ENCODE assay signal across 8 cellular contexts in genomic region chr7:135211179-135211945, GRCh38. TPM values are rescaled to one million over a fixed set of nuclear protein-coding genes. Genes with fewer than 3 reads are reported as not detected.
DNase-seq lines count a peak whose midpoint lies in the region; ATAC-seq and TF ChIP-seq lines count a peak whose summit lies in the region.

WDR91 (minus strand) TSS chr7:135211526; CDS start chr7:135211502, 24 bp downstream.

- no peaks in the 10 kb centered on the region for H3K9me3 ChIP-seq in esophagus (ENCODE audit: control insufficient read depth in 2 of 2, insufficient read depth in 1 of 2, low read depth in 1 of 2, low read length in 1 of 2)
- H3K9me3 ChIP-seq in muscle layer of duodenum (ENCODE audit: control insufficient read depth in 1 of 2, low read length in 2 of 2): no peaks in the 10 kb centered on the region

- no peaks in the 10 kb centered on the region for H3K27me3 Mint-ChIP-seq in activated T-cell treated with anti-CD3 and anti-CD28 coated beads, Interleukin-2, amount 50 U/mL, for 24 hours

- peak within 1 kb of the TSS; percentile 58 for H3K4me2 ChIP-seq in KMS-11

- no peaks in the 10 kb centered on the region for H3K27me3 ChIP-seq in KMS-11 (ENCODE audit: insufficient read depth, low read depth)
- no peaks in the 10 kb centered on the region for H3K27me3 ChIP-seq in esophagus (ENCODE audit: control insufficient read depth in 1 of 2, insufficient read depth in 2 of 2, low read length in 2 of 2)
- H3K27me3 ChIP-seq in muscle layer of duodenum (ENCODE audit: low read depth, low read length): no peaks in the 10 kb centered on the region

- H2AFZ ChIP-seq in KMS-11 (ENCODE audit: low read depth): peak within 1 kb of the TSS; percentile 95

- H3K27ac ChIP-seq in KMS-11 (peak within 1 kb of the TSS; percentile 14), esophagus (ENCODE audit: low read depth in 2 of 2, low read length in 1 of 2) (peak within 1 kb of the TSS; percentile 95 to 97), muscle layer of duodenum (ENCODE audit: low read length) (peak within 1 kb of the TSS; percentile 89)

- peaks cover 32% of the 10 kb centered on the region for H3K36me3 Mint-ChIP-seq in activated T-cell treated with anti-CD3 and anti-CD28 coated beads, Interleukin-2, amount 50 U/mL, for 24 hours (ENCODE audit: low read depth)

- ATAC-seq in GM21786 (IDR thresholded peaks at IDR 0.05; ENCODE audit: unreplicated experiment): peak; percentile 70

- H3K4me3 ChIP-seq in KMS-11 (IDR thresholded peaks at IDR 0.05; ENCODE audit: insufficient read depth, low read depth, low read length): no peak within 1 kb of the TSS
- H3K4me3 ChIP-seq in esophagus (ENCODE audit: low read depth in 1 of 2, low read length in 2 of 2): peak within 1 kb of the TSS; percentile 90 to 93
- peak within 1 kb of the TSS; percentile 79 to 90 for H3K4me3 ChIP-seq in muscle layer of duodenum (ENCODE audit: low read depth in 1 of 2, low read length in 2 of 2)

- peaks cover 53% of the 10 kb centered on the region for H3K4me1 Mint-ChIP-seq in activated T-cell treated with anti-CD3 and anti-CD28 coated beads, Interleukin-2, amount 50 U/mL, for 24 hours (ENCODE audit: low read depth)

- no peaks in the 10 kb centered on the region for H3K9me3 Mint-ChIP-seq in activated T-cell treated with anti-CD3 and anti-CD28 coated beads, Interleukin-2, amount 50 U/mL, for 24 hours

- H3K36me3 ChIP-seq in KMS-11 (ENCODE audit: insufficient read depth) (no peaks in the 10 kb centered on the region), esophagus (ENCODE audit: control insufficient read depth in 2 of 2, insufficient read depth in 2 of 2, low read length in 1 of 2) (no peaks in the 10 kb centered on the region), muscle layer of duodenum (ENCODE audit: control insufficient read depth in 1 of 2, insufficient read depth in 2 of 2, low read length in 2 of 2) (no peaks in the 10 kb centered on the region)

- peak within 1 kb of the TSS; percentile 97 for H3K27ac Mint-ChIP-seq in activated T-cell treated with anti-CD3 and anti-CD28 coated beads, Interleukin-2, amount 50 U/mL, for 24 hours

- WGBS in esophagus, 2 donors: 0 to 1% methylated on average over 72 to 82 of the region's 82 CpGs

- no peak for TF ChIP-seq CTCF in KMS-11 (conservative IDR thresholded peaks at IDR 0.05; ENCODE audit: low read depth, low read length)

- peak; percentile 91 for DNase-seq in DMS79 treated with DMSO at 0.1 percent for 48 hours (lab: John Stamatoyannopoulos, UW)
- peak; percentile 98 for DNase-seq in activated T-cell treated with anti-CD3 and anti-CD28 coated beads, Interleukin-2, amount 50 U/mL, for 24 hours
- DNase-seq in stimulated activated CD8-positive, alpha-beta memory T cell treated with anti-CD3 and anti-CD28 coated beads, Interleukin-7, amount 100 ng/mL, for 4 hours (ENCODE audit: low read depth in 2 of 2): peak; percentile 90 to 96

- H3K79me2 ChIP-seq in KMS-11 (ENCODE audit: insufficient read depth, low read depth): no peaks in the 10 kb centered on the region

- peaks cover 10% of the 10 kb centered on the region for H3K4me1 ChIP-seq in KMS-11 (ENCODE audit: low read depth, poor library complexity, severe bottlenecking)
- peaks cover 5 to 24% of the 10 kb centered on the region in 2 donors for H3K4me1 ChIP-seq in esophagus (ENCODE audit: control insufficient read depth in 2 of 2, insufficient read depth in 2 of 2, low read length in 1 of 2)
- peaks cover 4 to 18% of the 10 kb centered on the region in 2 donors for H3K4me1 ChIP-seq in muscle layer of duodenum (ENCODE audit: control insufficient read depth in 1 of 2, insufficient read depth in 2 of 2, low read length in 2 of 2)

- peak within 1 kb of the TSS; percentile 79 for H3K9ac ChIP-seq in KMS-11

- H3K4me3 Mint-ChIP-seq in activated T-cell treated with anti-CD3 and anti-CD28 coated beads, Interleukin-2, amount 50 U/mL, for 24 hours: peak within 1 kb of the TSS; percentile 94

- no peaks in the 10 kb centered on the region for H4K20me1 ChIP-seq in KMS-11 (ENCODE audit: insufficient read depth)

TF ChIP-seq in PFSK-1, 5 proteins besides CTCF, POLR2A, EP300 and RAD21:
- peak; percentile 86 for TF ChIP-seq POLR2AphosphoS5 (IDR thresholded peaks at IDR 0.05; ENCODE audit: low read depth, low read length)
- no peak for TF ChIP-seq SIN3A (IDR thresholded peaks at IDR 0.05; ENCODE audit: borderline replicate concordance, insufficient read depth, low read length)
- no peak for TF ChIP-seq FOXP2 (optimal IDR thresholded peaks at IDR 0.05; ENCODE audit: borderline replicate concordance, extremely low read depth, extremely low read length, insufficient read depth)
- TF ChIP-seq TAF1 (IDR thresholded peaks at IDR 0.05; ENCODE audit: borderline replicate concordance, insufficient read depth, low read length): peak; percentile 95
- TF ChIP-seq REST (IDR thresholded peaks at IDR 0.05; ENCODE audit: insufficient read depth in 1 of 2, low read depth in 2 of 2, low read length in 2 of 2): 0 out of 4 replicates have a peak, but pooled peaks of 1 of the 2 experiments have one; percentile 16
TF ChIP-seq in PFSK-1: peak in this region for 3.

RNA-seq across cellular contexts. Expression of gene WDR91, which starts in this region (rescaled TPM):
- polyA plus RNA-seq in PFSK-1 (2012; ENCODE audit: insufficient read length, low read depth): 4.7 TPM
- polyA plus RNA-seq in esophagus: 10 to 100 TPM; 19.9 to 21.9 TPM

Comparison
In these comparisons a context has a peak if more than half of its experiments do, and no peak if none do; other contexts are left out.
1. H3K27ac ChIP-seq: peak in every context shown above with its lines; median percentile 96 in esophagus; 89 in muscle layer of duodenum; 14 in KMS-11.